Comparison of ENCODE assay signal across 1 cellular context in the genomic region with DNA sequence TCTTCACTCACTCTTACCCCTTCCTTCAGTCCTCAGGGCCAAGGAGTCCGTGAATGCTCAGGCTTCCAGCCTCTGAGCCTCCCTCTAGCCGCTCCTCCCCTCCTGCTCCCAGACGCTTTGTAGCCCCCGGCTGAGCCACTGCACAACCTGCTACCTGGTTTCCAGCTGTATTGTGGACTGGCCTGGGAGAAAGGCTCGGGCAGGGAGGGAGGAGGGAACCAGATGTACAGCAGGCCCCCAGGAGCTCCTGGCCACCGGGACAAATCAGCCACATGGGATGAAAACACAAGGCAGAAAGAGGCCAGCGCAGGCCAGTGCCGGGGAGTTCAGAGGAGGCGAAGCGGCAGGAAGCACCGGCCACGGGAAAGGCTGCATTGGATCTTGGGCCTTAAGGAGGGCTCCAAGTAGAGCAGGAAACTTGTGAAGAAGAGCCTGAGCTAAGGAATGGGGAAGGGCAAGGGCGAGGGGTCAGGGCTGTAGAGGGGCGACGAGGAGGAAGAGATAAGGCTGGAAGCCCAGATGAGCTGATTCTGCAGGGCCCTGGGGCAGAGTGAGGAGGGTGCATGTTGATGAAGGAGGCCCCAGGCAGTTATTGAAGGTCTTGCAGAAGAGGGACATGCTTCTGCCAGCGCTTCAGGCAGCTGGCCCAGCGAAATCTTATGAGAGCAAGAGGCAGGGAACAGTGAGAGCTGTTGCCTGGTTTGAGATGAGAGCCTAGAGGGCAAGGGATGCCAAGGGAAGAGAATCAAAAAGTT.
TF ChIP-seq lines count a peak whose summit lies in the region.

No MANE protein-coding gene starts in this region.

TF ChIP-seq in H1, 55 proteins besides CTCF, POLR2A, EP300 and RAD21:
- TF ChIP-seq SIX5 (IDR thresholded peaks at IDR 0.05; ENCODE audit: low read depth, low read length) = no peak
- TF ChIP-seq RFX5 (IDR thresholded peaks at IDR 0.05; ENCODE audit: borderline replicate concordance, low read depth, low read length) = no peak
- TF ChIP-seq CEBPB (IDR thresholded peaks at IDR 0.05; ENCODE audit: low read depth, low read length) = no peak
- TF ChIP-seq SAP30 (IDR thresholded peaks at IDR 0.05; ENCODE audit: insufficient read depth, insufficient replicate concordance, low read length) = no peak
- TF ChIP-seq, protein P1, sequence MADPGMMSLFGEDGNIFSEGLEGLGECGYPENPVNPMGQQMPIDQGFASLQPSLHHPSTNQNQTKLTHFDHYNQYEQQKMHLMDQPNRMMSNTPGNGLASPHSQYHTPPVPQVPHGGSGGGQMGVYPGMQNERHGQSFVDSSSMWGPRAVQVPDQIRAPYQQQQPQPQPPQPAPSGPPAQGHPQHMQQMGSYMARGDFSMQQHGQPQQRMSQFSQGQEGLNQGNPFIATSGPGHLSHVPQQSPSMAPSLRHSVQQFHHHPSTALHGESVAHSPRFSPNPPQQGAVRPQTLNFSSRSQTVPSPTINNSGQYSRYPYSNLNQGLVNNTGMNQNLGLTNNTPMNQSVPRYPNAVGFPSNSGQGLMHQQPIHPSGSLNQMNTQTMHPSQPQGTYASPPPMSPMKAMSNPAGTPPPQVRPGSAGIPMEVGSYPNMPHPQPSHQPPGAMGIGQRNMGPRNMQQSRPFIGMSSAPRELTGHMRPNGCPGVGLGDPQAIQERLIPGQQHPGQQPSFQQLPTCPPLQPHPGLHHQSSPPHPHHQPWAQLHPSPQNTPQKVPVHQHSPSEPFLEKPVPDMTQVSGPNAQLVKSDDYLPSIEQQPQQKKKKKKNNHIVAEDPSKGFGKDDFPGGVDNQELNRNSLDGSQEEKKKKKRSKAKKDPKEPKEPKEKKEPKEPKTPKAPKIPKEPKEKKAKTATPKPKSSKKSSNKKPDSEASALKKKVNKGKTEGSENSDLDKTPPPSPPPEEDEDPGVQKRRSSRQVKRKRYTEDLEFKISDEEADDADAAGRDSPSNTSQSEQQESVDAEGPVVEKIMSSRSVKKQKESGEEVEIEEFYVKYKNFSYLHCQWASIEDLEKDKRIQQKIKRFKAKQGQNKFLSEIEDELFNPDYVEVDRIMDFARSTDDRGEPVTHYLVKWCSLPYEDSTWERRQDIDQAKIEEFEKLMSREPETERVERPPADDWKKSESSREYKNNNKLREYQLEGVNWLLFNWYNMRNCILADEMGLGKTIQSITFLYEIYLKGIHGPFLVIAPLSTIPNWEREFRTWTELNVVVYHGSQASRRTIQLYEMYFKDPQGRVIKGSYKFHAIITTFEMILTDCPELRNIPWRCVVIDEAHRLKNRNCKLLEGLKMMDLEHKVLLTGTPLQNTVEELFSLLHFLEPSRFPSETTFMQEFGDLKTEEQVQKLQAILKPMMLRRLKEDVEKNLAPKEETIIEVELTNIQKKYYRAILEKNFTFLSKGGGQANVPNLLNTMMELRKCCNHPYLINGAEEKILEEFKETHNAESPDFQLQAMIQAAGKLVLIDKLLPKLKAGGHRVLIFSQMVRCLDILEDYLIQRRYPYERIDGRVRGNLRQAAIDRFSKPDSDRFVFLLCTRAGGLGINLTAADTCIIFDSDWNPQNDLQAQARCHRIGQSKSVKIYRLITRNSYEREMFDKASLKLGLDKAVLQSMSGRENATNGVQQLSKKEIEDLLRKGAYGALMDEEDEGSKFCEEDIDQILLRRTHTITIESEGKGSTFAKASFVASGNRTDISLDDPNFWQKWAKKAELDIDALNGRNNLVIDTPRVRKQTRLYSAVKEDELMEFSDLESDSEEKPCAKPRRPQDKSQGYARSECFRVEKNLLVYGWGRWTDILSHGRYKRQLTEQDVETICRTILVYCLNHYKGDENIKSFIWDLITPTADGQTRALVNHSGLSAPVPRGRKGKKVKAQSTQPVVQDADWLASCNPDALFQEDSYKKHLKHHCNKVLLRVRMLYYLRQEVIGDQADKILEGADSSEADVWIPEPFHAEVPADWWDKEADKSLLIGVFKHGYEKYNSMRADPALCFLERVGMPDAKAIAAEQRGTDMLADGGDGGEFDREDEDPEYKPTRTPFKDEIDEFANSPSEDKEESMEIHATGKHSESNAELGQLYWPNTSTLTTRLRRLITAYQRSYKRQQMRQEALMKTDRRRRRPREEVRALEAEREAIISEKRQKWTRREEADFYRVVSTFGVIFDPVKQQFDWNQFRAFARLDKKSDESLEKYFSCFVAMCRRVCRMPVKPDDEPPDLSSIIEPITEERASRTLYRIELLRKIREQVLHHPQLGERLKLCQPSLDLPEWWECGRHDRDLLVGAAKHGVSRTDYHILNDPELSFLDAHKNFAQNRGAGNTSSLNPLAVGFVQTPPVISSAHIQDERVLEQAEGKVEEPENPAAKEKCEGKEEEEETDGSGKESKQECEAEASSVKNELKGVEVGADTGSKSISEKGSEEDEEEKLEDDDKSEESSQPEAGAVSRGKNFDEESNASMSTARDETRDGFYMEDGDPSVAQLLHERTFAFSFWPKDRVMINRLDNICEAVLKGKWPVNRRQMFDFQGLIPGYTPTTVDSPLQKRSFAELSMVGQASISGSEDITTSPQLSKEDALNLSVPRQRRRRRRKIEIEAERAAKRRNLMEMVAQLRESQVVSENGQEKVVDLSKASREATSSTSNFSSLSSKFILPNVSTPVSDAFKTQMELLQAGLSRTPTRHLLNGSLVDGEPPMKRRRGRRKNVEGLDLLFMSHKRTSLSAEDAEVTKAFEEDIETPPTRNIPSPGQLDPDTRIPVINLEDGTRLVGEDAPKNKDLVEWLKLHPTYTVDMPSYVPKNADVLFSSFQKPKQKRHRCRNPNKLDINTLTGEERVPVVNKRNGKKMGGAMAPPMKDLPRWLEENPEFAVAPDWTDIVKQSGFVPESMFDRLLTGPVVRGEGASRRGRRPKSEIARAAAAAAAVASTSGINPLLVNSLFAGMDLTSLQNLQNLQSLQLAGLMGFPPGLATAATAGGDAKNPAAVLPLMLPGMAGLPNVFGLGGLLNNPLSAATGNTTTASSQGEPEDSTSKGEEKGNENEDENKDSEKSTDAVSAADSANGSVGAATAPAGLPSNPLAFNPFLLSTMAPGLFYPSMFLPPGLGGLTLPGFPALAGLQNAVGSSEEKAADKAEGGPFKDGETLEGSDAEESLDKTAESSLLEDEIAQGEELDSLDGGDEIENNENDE (IDR thresholded peaks at IDR 0.05; ENCODE audit: insufficient replicate concordance, low read length) = no peak
- TF ChIP-seq EZH2 (IDR thresholded peaks at IDR 0.05; ENCODE audit: low read depth, low read length, severe bottlenecking) = no peak
- no peak for TF ChIP-seq RBBP5 (IDR thresholded peaks at IDR 0.05; ENCODE audit: borderline replicate concordance, low read depth, low read length)
- no peak for TF ChIP-seq SIN3A (conservative IDR thresholded peaks at IDR 0.05 in 1 of 2, IDR thresholded peaks at IDR 0.05 in 1 of 2; ENCODE audit: low read depth in 1 of 2, low read length in 2 of 2)
- no peak for TF ChIP-seq CREB1 (IDR thresholded peaks at IDR 0.05)
- TF ChIP-seq TCF12 (IDR thresholded peaks at IDR 0.05; ENCODE audit: low read depth, low read length) = no peak
